18 cellular contexts compared by ENCODE assay signal in genomic region chr3:107868449-107868848, GRCh38.
"Had no signal": no experiment of that assay in that cellular context is flagged by ENCODE, and none has a peak within 500 bp of the region (broad histone marks: within the 10 kb centered on the region; RNA-seq: fewer than 3 reads in every experiment).

No MANE protein-coding gene starts in this region.

- H3K4me2 ChIP-seq: hepatocyte had no signal

- H3K4me3 ChIP-seq: esophagus squamous epithelium, hepatocyte, left ventricle myocardium inferior, lower lobe of right lung, ovary, right atrium auricular region, suprapubic skin, thyroid gland had no signal

- H2AFZ ChIP-seq: hepatocyte had no signal

- DNase-seq: effector memory CD8-positive, alpha-beta T cell; esophagus squamous epithelium; foreskin melanocyte; head of caudate nucleus; kidney; left cardiac atrium; left ventricle myocardium inferior; lower lobe of right lung; natural killer cell; ovary; small intestine; stimulated activated CD4-positive, alpha-beta T cell treated with anti-CD3 and anti-CD28 coated beads, Interleukin-2, amount 100 ng/mL, for 48 hours; stimulated activated naive CD4-positive, alpha-beta T cell treated with Interleukin-2 at 50 U/mL for 16 hours had no signal

- H3K27ac ChIP-seq: esophagus squamous epithelium, hepatocyte, left ventricle myocardium inferior, lower lobe of right lung, ovary, right atrium auricular region, suprapubic skin, thyroid gland had no signal

- ATAC-seq: effector memory CD8-positive, alpha-beta T cell; left cardiac atrium; lower lobe of right lung; natural killer cell had no signal

- H3K36me3 ChIP-seq: esophagus squamous epithelium, left ventricle myocardium inferior, lower lobe of right lung, ovary, right atrium auricular region, suprapubic skin, thyroid gland had no signal

- FAIRE-seq: kidney, small intestine, urothelium cell line had no signal

- H3K4me1 ChIP-seq: esophagus squamous epithelium, left ventricle myocardium inferior, lower lobe of right lung, right atrium auricular region, suprapubic skin had no signal

- H3K79me2 ChIP-seq: hepatocyte had no signal

- H3K9me3 ChIP-seq: esophagus squamous epithelium, left ventricle myocardium inferior, lower lobe of right lung, ovary, right atrium auricular region, suprapubic skin, thyroid gland had no signal

- H3K27me3 ChIP-seq: esophagus squamous epithelium, hepatocyte, ovary, right atrium auricular region, suprapubic skin, thyroid gland had no signal
